In the genomic region with DNA sequence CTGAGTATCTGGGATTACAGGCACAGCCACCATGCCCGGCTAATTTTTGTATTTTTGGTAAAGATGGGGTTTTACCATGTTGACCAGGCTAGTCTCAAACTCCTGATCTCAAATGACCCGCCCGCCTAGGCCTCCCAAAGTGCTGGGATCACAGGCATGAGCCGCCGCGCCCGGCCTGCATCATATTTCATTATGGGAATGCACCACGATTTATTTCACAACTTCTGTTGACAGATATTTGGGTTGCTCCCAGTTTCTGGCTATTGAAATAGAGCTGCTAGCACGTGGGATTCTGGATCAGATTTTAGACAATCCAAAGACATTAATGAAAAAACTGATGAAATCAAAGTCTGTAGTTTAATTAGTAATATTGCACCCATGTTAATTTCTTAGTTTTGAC, we compare ENCODE assay signal across 25 cellular contexts. TPM values are rescaled to one million over a fixed set of nuclear protein-coding genes. Genes with fewer than 3 reads are reported as not detected.
DNase-seq lines count a peak whose midpoint lies in the region; ATAC-seq, FAIRE-seq and TF ChIP-seq lines count a peak whose summit lies in the region.
"Had no signal": no experiment of that assay in that cellular context is flagged by ENCODE, and none has a peak within 500 bp of the region (broad histone marks: within the 10 kb centered on the region; RNA-seq: fewer than 3 reads in every experiment).

No MANE protein-coding gene starts in this region.

- peak; percentile 46 for ATAC-seq in left lobe of liver
- ATAC-seq: naive thymus-derived CD8-positive, alpha-beta T cell; stimulated activated naive B cell treated with anti-CD40 and anti-IgM and Interleukin-4, amounts not matched to agents 10 μg/mL and 1 μg/mL and 100 μg/mL, for 72 hours had no signal

- peaks cover 6% of the 10 kb centered on the region for H3K36me3 Mint-ChIP-seq in MCF 10A (ENCODE audit: insufficient read depth, unreplicated experiment)
- no peaks in the 10 kb centered on the region for H3K36me3 Mint-ChIP-seq in T-helper 2 cell treated with Interferon-gamma antibody and Interleukin-4, amounts not matched to agents 5 μg/mL and 100 μg/mL, for 36 hours (ENCODE audit: low read depth)
- H3K36me3 Mint-ChIP-seq: activated naive CD8-positive, alpha-beta T cell treated with anti-CD3 and anti-CD28 coated beads, Interleukin-2, amount 10 ng/mL, durations not matched to agents 7 days and 5 days; CD14-positive monocyte; stimulated activated naive B cell treated with anti-CD40 and anti-IgM and Interleukin-4, amounts not matched to agents 10 μg/mL and 1 μg/mL and 100 μg/mL, for 72 hours had no signal

- H3K4me3 ChIP-seq in mammary epithelial cell (replicated peaks in 1 of 3; ENCODE audit: insufficient read depth in 1 of 3, low read depth in 2 of 3, low read length in 3 of 3) (no peak overlapping the region), fibroblast of mammary gland (ENCODE audit: control insufficient read depth, low read depth, low read length) (no peak overlapping the region), Peyer's patch (no peak overlapping the region)
- H3K4me3 ChIP-seq: lung, SJCRH30, transverse colon had no signal

- peaks cover 7% of the 10 kb centered on the region for H3K4me1 ChIP-seq in mammary epithelial cell (ENCODE audit: insufficient read depth, low read length)
- H3K4me1 ChIP-seq in Peyer's patch = peaks cover 0 to 4% (median 0%) of the 10 kb centered on the region in 4 donors

- H3K27me3 Mint-ChIP-seq in MCF 10A (ENCODE audit: insufficient read depth, unreplicated experiment) = no peaks in the 10 kb centered on the region
- peaks cover 18% of the 10 kb centered on the region for H3K27me3 Mint-ChIP-seq in T-helper 2 cell treated with Interferon-gamma antibody and Interleukin-4, amounts not matched to agents 5 μg/mL and 100 μg/mL, for 36 hours (ENCODE audit: low read depth)

- no peaks in the 10 kb centered on the region for H3K79me2 ChIP-seq in mammary epithelial cell (ENCODE audit: insufficient read depth, low read length)

- no peaks in the 10 kb centered on the region for H3K27me3 ChIP-seq in mammary epithelial cell (ENCODE audit: insufficient read depth, low read length)
- H3K27me3 ChIP-seq in Peyer's patch = no peaks in the 10 kb centered on the region
- H3K27me3 ChIP-seq: SJCRH30 had no signal

- no peak for TF ChIP-seq POLR2A in Peyer's patch (IDR thresholded peaks at IDR 0.05)

- H3K36me3 ChIP-seq in mammary epithelial cell (ENCODE audit: insufficient read depth, low read length) (no peaks in the 10 kb centered on the region), Peyer's patch (no peaks in the 10 kb centered on the region)
- H3K36me3 ChIP-seq: SJCRH30, transverse colon had no signal

- in situ Hi-C loops in mammary epithelial cell (cut with MboI; ENCODE audit: low sequenced_read_pairs in 2 of 2) = loop anchor here in 1 of 2 donors (10.0 kb wide), 1 partner anchor 64 kb away; no protein-coding TSS in a partner anchor

- no peak for TF ChIP-seq CTCF in MCF 10A (IDR thresholded peaks at IDR 0.05; ENCODE audit: unreplicated experiment)
- no peak for TF ChIP-seq CTCF in mammary epithelial cell (conservative IDR thresholded peaks at IDR 0.05 in 1 of 2, IDR thresholded peaks at IDR 0.05 in 1 of 2; ENCODE audit: extremely low read depth in 1 of 2, insufficient read depth in 1 of 2, low read depth in 1 of 2, low read length in 2 of 2)
- TF ChIP-seq CTCF in fibroblast of mammary gland (conservative IDR thresholded peaks at IDR 0.05; ENCODE audit: control insufficient read depth, insufficient read depth, low read depth, low read length) = no peak
- TF ChIP-seq CTCF in Peyer's patch (IDR thresholded peaks at IDR 0.05) = no peak

- WGBS in mammary epithelial cell (ENCODE audit: low coverage, missing lambda C conversion rate) = 89% methylated on average over 8 of the region's 9 CpGs

- H2AFZ ChIP-seq in mammary epithelial cell (ENCODE audit: low read depth, low read length) = no peak overlapping the region

- no peaks in the 10 kb centered on the region for H3K9me3 Mint-ChIP-seq in MCF 10A (ENCODE audit: unreplicated experiment)
- H3K9me3 Mint-ChIP-seq in T-helper 2 cell treated with Interferon-gamma antibody and Interleukin-4, amounts not matched to agents 5 μg/mL and 100 μg/mL, for 36 hours = no peaks in the 10 kb centered on the region
- H3K9me3 Mint-ChIP-seq: activated naive CD8-positive, alpha-beta T cell treated with anti-CD3 and anti-CD28 coated beads, Interleukin-2, amount 10 ng/mL, durations not matched to agents 7 days and 5 days; activated T-helper 1 cell treated with anti-CD3 and anti-CD28 coated beads, Interleukin-12 subunit alpha, Interleukin-12 subunit beta, Interleukin-2, Interleukin-4 antibody, amounts not matched to agents 30 ng/mL and 10 ng/mL and 1 ng/mL, durations not matched to agents 14 hours and 24 hours and 36 hours; central memory CD8-positive, alpha-beta T cell; HFFc6; naive thymus-derived CD8-positive, alpha-beta T cell; stimulated activated naive B cell treated with anti-CD40 and anti-IgM and Interleukin-4, amounts not matched to agents 10 μg/mL and 1 μg/mL and 100 μg/mL, for 72 hours had no signal

- H3K9ac ChIP-seq in mammary epithelial cell (ENCODE audit: insufficient read depth, low read length) = no peak overlapping the region

- POLR2A ChIA-PET in MCF 10A (lab: Yijun Ruan, JAX) = interaction anchor here (0.6 to 4.0 kb wide), 9 partner anchors 9 to 160 kb away, joined by 3 to 25 read pairs (median 4); partner anchors contain the start of gene FUBP3

- no peak for FAIRE-seq in RCC 7860 (lab: Jason Lieb, UNC)
- FAIRE-seq: A204.1 had no signal

- no peak overlapping the region for H3K4me2 ChIP-seq in mammary epithelial cell (ENCODE audit: insufficient read depth, low read depth, low read length)

- no peaks in the 10 kb centered on the region for H4K20me1 ChIP-seq in mammary epithelial cell (ENCODE audit: insufficient read depth, low read length)

- no TSS peak for BruUV-seq in MCF 10A (replicated peaks; lab: Mats Ljungman, UMichigan)
- BruUV-seq in mammary epithelial cell (replicated peaks; lab: Mats Ljungman, UMichigan) = no TSS peak

- H3K27ac ChIP-seq in mammary epithelial cell (ENCODE audit: insufficient read depth, low read depth, low read length) (no peak overlapping the region), Peyer's patch (no peak overlapping the region)
- H3K27ac ChIP-seq: SJCRH30, transverse colon had no signal

- H3K4me3 Mint-ChIP-seq in MCF 10A (ENCODE audit: unreplicated experiment) = no peak overlapping the region
- H3K4me3 Mint-ChIP-seq in T-helper 2 cell treated with Interferon-gamma antibody and Interleukin-4, amounts not matched to agents 5 μg/mL and 100 μg/mL, for 36 hours = no peak overlapping the region
- H3K4me3 Mint-ChIP-seq: activated naive CD8-positive, alpha-beta T cell treated with anti-CD3 and anti-CD28 coated beads, Interleukin-2, amount 10 ng/mL, durations not matched to agents 7 days and 5 days; activated T-helper 1 cell treated with anti-CD3 and anti-CD28 coated beads, Interleukin-12 subunit alpha, Interleukin-12 subunit beta, Interleukin-2, Interleukin-4 antibody, amounts not matched to agents 30 ng/mL and 10 ng/mL and 1 ng/mL, durations not matched to agents 14 hours and 24 hours and 36 hours; CD14-positive monocyte; central memory CD8-positive, alpha-beta T cell; HFFc6; naive thymus-derived CD8-positive, alpha-beta T cell; stimulated activated naive B cell treated with anti-CD40 and anti-IgM and Interleukin-4, amounts not matched to agents 10 μg/mL and 1 μg/mL and 100 μg/mL, for 72 hours had no signal

- intact Hi-C loops in MCF 10A (cut with micrococcal nuclease) = no loop called here
- intact Hi-C loops in mammary epithelial cell (cut with micrococcal nuclease) = no loop called here

- no peaks in the 10 kb centered on the region for H3K9me3 ChIP-seq in mammary epithelial cell (replicated peaks; ENCODE audit: insufficient read depth, low read length)
- H3K9me3 ChIP-seq in Peyer's patch = no peaks in the 10 kb centered on the region
- H3K9me3 ChIP-seq: SJCRH30, transverse colon had no signal

- no peak overlapping the region for H3K27ac Mint-ChIP-seq in MCF 10A (ENCODE audit: low read depth, unreplicated experiment)
- no peak overlapping the region for H3K27ac Mint-ChIP-seq in T-helper 2 cell treated with Interferon-gamma antibody and Interleukin-4, amounts not matched to agents 5 μg/mL and 100 μg/mL, for 36 hours
- H3K27ac Mint-ChIP-seq: activated naive CD8-positive, alpha-beta T cell treated with anti-CD3 and anti-CD28 coated beads, Interleukin-2, amount 10 ng/mL, durations not matched to agents 7 days and 5 days; activated T-helper 1 cell treated with anti-CD3 and anti-CD28 coated beads, Interleukin-12 subunit alpha, Interleukin-12 subunit beta, Interleukin-2, Interleukin-4 antibody, amounts not matched to agents 30 ng/mL and 10 ng/mL and 1 ng/mL, durations not matched to agents 14 hours and 24 hours and 36 hours; CD14-positive monocyte; HFFc6; naive thymus-derived CD8-positive, alpha-beta T cell; stimulated activated naive B cell treated with anti-CD40 and anti-IgM and Interleukin-4, amounts not matched to agents 10 μg/mL and 1 μg/mL and 100 μg/mL, for 72 hours had no signal

- DNase-seq in MCF 10A (ENCODE audit: unreplicated experiment) (peak; percentile 91), mammary epithelial cell (no peak), fibroblast of mammary gland (ENCODE audit: low read depth) (peak; percentile 71), left lobe of liver (ENCODE audit: low spot score) (peak; percentile 77), NCI-H146 (lab: John Stamatoyannopoulos, UW) (no peak), RCC 7860 (ENCODE audit: low spot score) (no peak), Peyer's patch (no peak)
- no peak for DNase-seq in T-helper 2 cell treated with Interferon-gamma antibody and Interleukin-4, amounts not matched to agents 5 μg/mL and 100 μg/mL, for 36 hours (ENCODE audit: low spot score)
- DNase-seq: activated CD4-positive, CD25-positive, alpha-beta regulatory T cell; activated naive CD8-positive, alpha-beta T cell treated with anti-CD3 and anti-CD28 coated beads, Interleukin-2, amount 10 ng/mL, durations not matched to agents 7 days and 5 days; DMS53; effector CD8-positive, alpha-beta T cell; foreskin melanocyte; HFFc6; naive thymus-derived CD8-positive, alpha-beta T cell; NCI-H2029; NCI-H510A treated with DMSO at 0.1 percent for 48 hours; stimulated activated naive B cell treated with anti-CD40 and anti-IgM and Interleukin-4, amounts not matched to agents 10 μg/mL and 1 μg/mL and 100 μg/mL, for 72 hours; transverse colon had no signal

- dilution Hi-C loops in mammary epithelial cell (cut with HindIII; ENCODE audit: low sequenced_read_pairs) = no loop called here

- CTCF ChIA-PET in MCF 10A (lab: Yijun Ruan, JAX) (interaction anchor here (0.9 kb wide), 1 partner anchor 31 kb away, joined by 3 read pairs; no protein-coding TSS in a partner anchor), mammary epithelial cell (lab: Charles Lee; ENCODE audit: low non-redundant PET) (no interaction called here)

- peaks cover 13% of the 10 kb centered on the region for H3K4me1 Mint-ChIP-seq in MCF 10A (ENCODE audit: insufficient read depth, unreplicated experiment)
- H3K4me1 Mint-ChIP-seq in T-helper 2 cell treated with Interferon-gamma antibody and Interleukin-4, amounts not matched to agents 5 μg/mL and 100 μg/mL, for 36 hours (ENCODE audit: low read depth) = no peaks in the 10 kb centered on the region
- H3K4me1 Mint-ChIP-seq: CD14-positive monocyte had no signal

RNA-seq across cellular contexts. Expression of gene FUBP3, which starts 48.4 kb away (rescaled TPM):
- 58.0 and 68.3 TPM in 2 replicates for total RNA-seq in MCF 10A (2022)
- 10 to 100 TPM; 42.8 to 62.5 TPM for total RNA-seq in mammary epithelial cell
- 27.1 TPM for polyA plus RNA-seq in mammary epithelial cell
- polyA minus RNA-seq in mammary epithelial cell = 54.5 TPM
- 31.1 TPM for total RNA-seq in left lobe of liver
- total RNA-seq in Peyer's patch = 10 to 100 TPM; 27.3 to 57.8 (median 31.8) TPM

Comparison
In these comparisons a context has a peak if more than half of its experiments do, and no peak if none do; other contexts are left out.
1. DNase-seq: peak in MCF 10A (single experiment), fibroblast of mammary gland (single experiment) and left lobe of liver (single experiment); none in mammary epithelial cell (single experiment), NCI-H146 (single experiment), RCC 7860 (single experiment), Peyer's patch (0 of 3) and T-helper 2 cell treated with Interferon-gamma antibody and Interleukin-4, amounts not matched to agents 5 μg/mL and 100 μg/mL, for 36 hours (single experiment).